Comparison of ENCODE assay signal across 13 cellular contexts in the genomic region with DNA sequence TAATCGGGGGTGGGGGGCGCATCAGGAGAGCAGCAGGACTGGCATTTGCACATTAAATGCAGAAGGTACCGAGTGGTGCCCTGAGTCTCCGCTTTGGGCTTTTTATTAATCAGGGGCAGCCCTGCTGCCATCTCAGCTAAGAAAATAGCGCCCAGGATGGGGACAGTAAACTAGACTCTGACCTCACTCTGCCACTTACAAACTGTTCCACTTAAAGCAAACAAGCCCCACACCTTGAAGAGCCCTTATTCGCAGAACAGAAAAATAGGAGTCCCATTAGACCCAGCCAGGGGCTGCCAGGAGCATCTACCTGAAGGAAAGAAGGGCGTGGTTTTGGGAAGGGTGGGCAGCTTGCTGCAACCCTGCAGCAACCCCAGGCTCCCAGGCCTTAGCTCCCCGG.
A peak's percentile ranks its signal among the peaks of the same experiment; 100 is the strongest.
DNase-seq lines count a peak whose midpoint lies in the region; ATAC-seq and TF ChIP-seq lines count a peak whose summit lies in the region.
"Had no signal": no experiment of that assay in that cellular context is flagged by ENCODE, and none has a peak within 500 bp of the region (broad histone marks: within the 10 kb centered on the region; RNA-seq: fewer than 3 reads in every experiment).

No MANE protein-coding gene starts in this region.

- H3K27me3 ChIP-seq in heart left ventricle (no peaks in the 10 kb centered on the region), psoas muscle (ENCODE audit: insufficient read depth in 3 of 3, low read length in 2 of 3) (no peaks in the 10 kb centered on the region), uterus (no peaks in the 10 kb centered on the region)
- H3K27me3 ChIP-seq: pancreas had no signal

- no peaks in the 10 kb centered on the region for H3K9me3 Mint-ChIP-seq in stimulated activated effector memory CD8-positive, alpha-beta T cell treated with anti-CD3 and anti-CD28 coated beads, Interleukin-12 subunit alpha, Interleukin-12 subunit beta, amount 100 ng/mL, for 72 hours
- H3K9me3 Mint-ChIP-seq: central memory CD8-positive, alpha-beta T cell had no signal

- H3K4me1 Mint-ChIP-seq in stimulated activated effector memory CD8-positive, alpha-beta T cell treated with anti-CD3 and anti-CD28 coated beads, Interleukin-12 subunit alpha, Interleukin-12 subunit beta, amount 100 ng/mL, for 72 hours, result no peaks in the 10 kb centered on the region
- H3K4me1 Mint-ChIP-seq: central memory CD8-positive, alpha-beta T cell had no signal

- DNase-seq in heart left ventricle (peak in 2 of 5 donors; percentile 23 to 37), Right ventricle myocardium inferior (ENCODE audit: missing footprints) (no peak), left ventricle myocardium superior (peak; percentile 32), psoas muscle (no peak), uterus (no peak), Kasumi-1 (lab: John Stamatoyannopoulos, UW) (no peak), ACHN (no peak)
- no peak for DNase-seq in stimulated activated effector memory CD8-positive, alpha-beta T cell treated with anti-CD3 and anti-CD28 coated beads, Interleukin-12 subunit alpha, Interleukin-12 subunit beta, amount 100 ng/mL, for 72 hours (ENCODE audit: low spot score in 2 of 2)
- DNase-seq: activated naive CD4-positive, alpha-beta T cell; stimulated activated CD4-positive, alpha-beta T cell treated with anti-CD3 and anti-CD28 coated beads, Interleukin-2, amount 100 ng/mL, for 24 hours; stimulated activated CD8-positive, alpha-beta memory T cell treated with anti-CD3 and anti-CD28 coated beads, Interleukin-4, amount 100 ng/mL, for 48 hours had no signal

- H3K4me3 ChIP-seq in heart left ventricle, result no peak overlapping the region
- no peak overlapping the region for H3K4me3 ChIP-seq in psoas muscle
- no peak overlapping the region for H3K4me3 ChIP-seq in uterus
- H3K4me3 ChIP-seq: pancreas had no signal

- H3K27ac Mint-ChIP-seq in stimulated activated effector memory CD8-positive, alpha-beta T cell treated with anti-CD3 and anti-CD28 coated beads, Interleukin-12 subunit alpha, Interleukin-12 subunit beta, amount 100 ng/mL, for 72 hours, result no peak overlapping the region

- 69 to 76% (median 70%) methylated on average over 6 to 8 of the region's 8 CpGs for WGBS in heart left ventricle, 4 donors
- 68 to 76% (median 69%) methylated on average over 8 of the region's 8 CpGs for WGBS in psoas muscle, 3 donors

- TF ChIP-seq CTCF in heart left ventricle (IDR thresholded peaks at IDR 0.05) (no peak), psoas muscle (IDR thresholded peaks at IDR 0.05) (no peak), uterus (IDR thresholded peaks at IDR 0.05) (no peak)

- H3K4me3 Mint-ChIP-seq in stimulated activated effector memory CD8-positive, alpha-beta T cell treated with anti-CD3 and anti-CD28 coated beads, Interleukin-12 subunit alpha, Interleukin-12 subunit beta, amount 100 ng/mL, for 72 hours, result no peak overlapping the region
- H3K4me3 Mint-ChIP-seq: central memory CD8-positive, alpha-beta T cell had no signal

- H3K27ac ChIP-seq in heart left ventricle (peak overlapping the region; percentile 74 to 96 (median 88)), psoas muscle (peak overlapping the region; percentile 89), uterus (peak overlapping the region; percentile 79 to 82)

- H3K36me3 ChIP-seq in heart left ventricle (peaks cover 2 to 74% (median 61%) of the 10 kb centered on the region in 9 donors), psoas muscle (ENCODE audit: insufficient read depth in 1 of 2, low read depth in 1 of 2) (peaks cover 0 to 87% of the 10 kb centered on the region in 2 donors), uterus (no peaks in the 10 kb centered on the region)

- peaks cover 6% of the 10 kb centered on the region for H3K36me3 Mint-ChIP-seq in stimulated activated effector memory CD8-positive, alpha-beta T cell treated with anti-CD3 and anti-CD28 coated beads, Interleukin-12 subunit alpha, Interleukin-12 subunit beta, amount 100 ng/mL, for 72 hours

- ATAC-seq in heart left ventricle, result no peak
- no peak for ATAC-seq in Right ventricle myocardium inferior
- ATAC-seq in left ventricle myocardium superior, result no peak
- ATAC-seq in psoas muscle, result no peak
- no peak for ATAC-seq in stimulated activated effector memory CD8-positive, alpha-beta T cell treated with anti-CD3 and anti-CD28 coated beads, Interleukin-12 subunit alpha, Interleukin-12 subunit beta, amount 100 ng/mL, for 72 hours

- intact Hi-C loops in heart left ventricle (cut with DNase I) (loop anchor here in 2 of 10 donors (2.0 kb wide), 1 partner anchor 19 kb away; no protein-coding TSS in a partner anchor), Right ventricle myocardium inferior (cut with DNase I) (loop anchor here (2.0 kb wide), 1 partner anchor 65 kb away; no protein-coding TSS in a partner anchor), left ventricle myocardium superior (cut with micrococcal nuclease) (no loop called here), psoas muscle (cut with DNase I) (no loop called here), uterus (cut with DNase I; ENCODE audit: low total_unique reads) (no loop called here)

- TF ChIP-seq POLR2A in heart left ventricle (IDR thresholded peaks at IDR 0.05), result no peak
- no peak for TF ChIP-seq POLR2A in uterus (IDR thresholded peaks at IDR 0.05)

- in situ Hi-C loops in ACHN (cut with HindIII; ENCODE audit: low pct_ligation_motif_present, low pct_unique_long_range_greater_than_20kb, low sequenced_read_pairs), result no loop called here

- H3K9me3 ChIP-seq in heart left ventricle (no peaks in the 10 kb centered on the region), psoas muscle (no peaks in the 10 kb centered on the region), uterus (no peaks in the 10 kb centered on the region)
- H3K9me3 ChIP-seq: pancreas had no signal

- H3K4me1 ChIP-seq in heart left ventricle, result peaks cover 24 to 100% (median 98%) of the 10 kb centered on the region in 12 donors
- H3K4me1 ChIP-seq in psoas muscle, result peaks cover 98% of the 10 kb centered on the region
- peaks cover 0 to 27% of the 10 kb centered on the region in 2 donors for H3K4me1 ChIP-seq in uterus
- H3K4me1 ChIP-seq: pancreas had no signal
